26 cellular contexts compared by ENCODE assay signal in the genomic region with DNA sequence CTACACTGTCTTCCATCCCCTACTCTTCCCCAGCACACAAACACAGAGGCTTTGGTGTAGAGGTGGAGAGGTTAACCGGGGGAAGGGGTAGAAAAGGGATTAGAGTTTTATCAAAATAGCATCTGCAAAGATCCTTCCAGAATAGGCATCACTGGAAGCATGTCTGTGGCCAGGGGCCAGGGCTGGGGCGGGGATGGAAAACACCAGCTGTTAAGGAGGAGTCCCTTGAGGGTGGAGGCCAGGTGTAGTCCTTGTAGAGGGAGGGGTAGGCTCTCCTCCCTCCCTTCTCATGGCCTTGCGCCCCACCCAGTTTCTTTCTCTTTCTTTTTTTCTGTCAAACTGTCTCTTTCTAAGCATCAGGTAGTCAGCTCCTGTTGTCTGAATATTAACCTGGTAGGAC.
"Had no signal": no experiment of that assay in that cellular context is flagged by ENCODE, and none has a peak within 500 bp of the region (broad histone marks: within the 10 kb centered on the region; RNA-seq: fewer than 3 reads in every experiment).

No MANE protein-coding gene starts in this region.

- DNase-seq: activated CD4-positive, alpha-beta T cell treated with anti-CD3 and anti-CD28 coated beads, Interleukin-2, amount 10 ng/mL, durations not matched to agents 7 days and 5 days; activated CD4-positive, CD25-positive, alpha-beta regulatory T cell treated with anti-CD3 and anti-CD28 coated beads, Interleukin-2, amount 50 U/mL, for 72 hours; activated CD8-positive, alpha-beta memory T cell treated with anti-CD3 and anti-CD28 coated beads, Interleukin-2, amount 10 ng/mL, durations not matched to agents 7 days and 5 days; activated CD8-positive, alpha-beta T cell treated with anti-CD3 and anti-CD28 coated beads for 36 hours; activated gamma-delta T cell; activated T-cell treated with anti-CD3 and anti-CD28 coated beads for 4 hours; central memory CD4-positive, alpha-beta T cell; dermis blood vessel endothelial cell; effector CD8-positive, alpha-beta T cell; erythroblast; foreskin fibroblast; heart right ventricle; left colon; mesenchymal stem cell; retina; sigmoid colon; spleen; stimulated activated CD4-positive, alpha-beta T cell treated with anti-CD3 and anti-CD28 coated beads, Interleukin-4, amount 100 ng/mL, for 1 hour; stimulated activated naive CD8-positive, alpha-beta T cell treated with anti-CD3 and anti-CD28 coated beads, Interleukin-15, Interleukin-2, amounts not matched to agents 100 U/mL and 50 U/mL, for 24 hours; thyroid gland; upper lobe of right lung; WERI-Rb-1 had no signal

- H3K36me3 ChIP-seq: ascending aorta, heart right ventricle, sigmoid colon, spleen, thyroid gland, upper lobe of right lung, WERI-Rb-1 had no signal

- H3K9me3 Mint-ChIP-seq: activated CD4-positive, alpha-beta T cell treated with anti-CD3 and anti-CD28 coated beads, Interleukin-2, amount 10 ng/mL, durations not matched to agents 7 days and 5 days; activated CD8-positive, alpha-beta T cell treated with anti-CD3 and anti-CD28 coated beads for 36 hours; activated naive CD4-positive, alpha-beta T cell treated with anti-CD3 and anti-CD28 coated beads, Interleukin-2, amount 50 U/mL, for 24 hours; T-helper 2 cell treated with Interferon-gamma antibody and Interleukin-4, amounts not matched to agents 5 μg/mL and 100 μg/mL, for 36 hours had no signal

- H3K27ac Mint-ChIP-seq: activated CD4-positive, alpha-beta T cell treated with anti-CD3 and anti-CD28 coated beads, Interleukin-2, amount 10 ng/mL, durations not matched to agents 7 days and 5 days; activated CD8-positive, alpha-beta memory T cell treated with anti-CD3 and anti-CD28 coated beads, Interleukin-2, amount 10 ng/mL, durations not matched to agents 7 days and 5 days; activated CD8-positive, alpha-beta T cell treated with anti-CD3 and anti-CD28 coated beads for 36 hours; activated naive CD4-positive, alpha-beta T cell treated with anti-CD3 and anti-CD28 coated beads, Interleukin-2, amount 50 U/mL, for 24 hours; progenitor cell of endocrine pancreas; T-helper 2 cell treated with Interferon-gamma antibody and Interleukin-4, amounts not matched to agents 5 μg/mL and 100 μg/mL, for 36 hours had no signal

- H3K4me3 Mint-ChIP-seq: activated CD4-positive, alpha-beta T cell treated with anti-CD3 and anti-CD28 coated beads, Interleukin-2, amount 10 ng/mL, durations not matched to agents 7 days and 5 days; activated CD8-positive, alpha-beta memory T cell treated with anti-CD3 and anti-CD28 coated beads, Interleukin-2, amount 10 ng/mL, durations not matched to agents 7 days and 5 days; activated CD8-positive, alpha-beta T cell treated with anti-CD3 and anti-CD28 coated beads for 36 hours; activated naive CD4-positive, alpha-beta T cell treated with anti-CD3 and anti-CD28 coated beads, Interleukin-2, amount 50 U/mL, for 24 hours; T-helper 2 cell treated with Interferon-gamma antibody and Interleukin-4, amounts not matched to agents 5 μg/mL and 100 μg/mL, for 36 hours had no signal

- H3K27ac ChIP-seq: ascending aorta, heart right ventricle, sigmoid colon, spleen, thyroid gland, upper lobe of right lung, WERI-Rb-1 had no signal

- H3K27me3 ChIP-seq: ascending aorta, sigmoid colon, spleen, thyroid gland, upper lobe of right lung had no signal

- H3K4me3 ChIP-seq: ascending aorta, heart right ventricle, sigmoid colon, spleen, thyroid gland, upper lobe of right lung had no signal

- H3K4me1 ChIP-seq: ascending aorta, heart right ventricle, sigmoid colon, spleen, upper lobe of right lung had no signal

- H3K27me3 Mint-ChIP-seq: activated CD8-positive, alpha-beta memory T cell treated with anti-CD3 and anti-CD28 coated beads, Interleukin-2, amount 10 ng/mL, durations not matched to agents 7 days and 5 days; progenitor cell of endocrine pancreas had no signal

- H3K4me1 Mint-ChIP-seq: activated CD4-positive, alpha-beta T cell treated with anti-CD3 and anti-CD28 coated beads, Interleukin-2, amount 10 ng/mL, durations not matched to agents 7 days and 5 days; activated CD8-positive, alpha-beta memory T cell treated with anti-CD3 and anti-CD28 coated beads, Interleukin-2, amount 10 ng/mL, durations not matched to agents 7 days and 5 days; activated naive CD4-positive, alpha-beta T cell treated with anti-CD3 and anti-CD28 coated beads, Interleukin-2, amount 50 U/mL, for 24 hours had no signal

- H3K9me3 ChIP-seq: ascending aorta, sigmoid colon, thyroid gland, upper lobe of right lung had no signal

- ATAC-seq: activated CD8-positive, alpha-beta memory T cell treated with anti-CD3 and anti-CD28 coated beads, Interleukin-2, amount 10 ng/mL, durations not matched to agents 7 days and 5 days; activated CD8-positive, alpha-beta T cell treated with anti-CD3 and anti-CD28 coated beads for 36 hours; heart right ventricle; left colon; stimulated activated naive CD8-positive, alpha-beta T cell treated with anti-CD3 and anti-CD28 coated beads, Interleukin-15, Interleukin-2, amounts not matched to agents 100 U/mL and 50 U/mL, for 24 hours; upper lobe of right lung had no signal

- H3K36me3 Mint-ChIP-seq: activated CD8-positive, alpha-beta memory T cell treated with anti-CD3 and anti-CD28 coated beads, Interleukin-2, amount 10 ng/mL, durations not matched to agents 7 days and 5 days; activated naive CD4-positive, alpha-beta T cell treated with anti-CD3 and anti-CD28 coated beads, Interleukin-2, amount 50 U/mL, for 24 hours had no signal
